In genomic region chr6:20202070-20202658, GRCh38 we compare ENCODE assay signal across 8 cellular contexts. TPM values are rescaled to one million over a fixed set of nuclear protein-coding genes. Genes with fewer than 3 reads are reported as not detected.
DNase-seq lines count a peak whose midpoint lies in the region; ATAC-seq and TF ChIP-seq lines count a peak whose summit lies in the region.

No MANE protein-coding gene starts in this region.

- POLR2A ChIA-PET in activated CD4-positive, alpha-beta T cell treated with anti-CD3 and anti-CD28 coated beads, Interleukin-2, amount 10 ng/mL, durations not matched to agents 7 days and 5 days (lab: Charles Lee), result no interaction called here
- POLR2A ChIA-PET in MCF 10A (lab: Yijun Ruan, JAX), result interaction anchor here (0.8 to 3.6 kb wide), 4 partner anchors 10 to 202 kb away, joined by 3 to 38 read pairs (median 4); partner anchors contain the start of gene MBOAT1
- POLR2A ChIA-PET in Caco-2 (lab: Charles Lee), result no interaction called here

- H3K36me3 Mint-ChIP-seq in activated CD4-positive, alpha-beta T cell treated with anti-CD3 and anti-CD28 coated beads, Interleukin-2, amount 10 ng/mL, durations not matched to agents 7 days and 5 days (ENCODE audit: low read depth), result peaks cover 29% of the 10 kb centered on the region
- H3K36me3 Mint-ChIP-seq in MCF 10A (ENCODE audit: insufficient read depth, unreplicated experiment) (peaks cover 7% of the 10 kb centered on the region), Caco-2 (ENCODE audit: insufficient read depth, unreplicated experiment) (no peaks in the 10 kb centered on the region)
- no peaks in the 10 kb centered on the region for H3K36me3 Mint-ChIP-seq in stimulated activated effector memory CD8-positive, alpha-beta T cell treated with anti-CD3 and anti-CD28 coated beads, Interleukin-12 subunit alpha, Interleukin-12 subunit beta, amount 100 ng/mL, for 72 hours

- H3K36me3 ChIP-seq in Caco-2 (ENCODE audit: control insufficient read depth, insufficient read depth, low read length), result no peaks in the 10 kb centered on the region

- H3K27me3 ChIP-seq in Caco-2 (replicated peaks; ENCODE audit: control insufficient read depth, insufficient read depth, low read length), result no peaks in the 10 kb centered on the region

- H3K9me3 ChIP-seq in Caco-2, result no peaks in the 10 kb centered on the region

- H3K9me3 Mint-ChIP-seq in activated CD4-positive, alpha-beta T cell treated with anti-CD3 and anti-CD28 coated beads, Interleukin-2, amount 10 ng/mL, durations not matched to agents 7 days and 5 days, result no peaks in the 10 kb centered on the region
- H3K9me3 Mint-ChIP-seq in MCF 10A (ENCODE audit: unreplicated experiment) (no peaks in the 10 kb centered on the region), Caco-2 (ENCODE audit: unreplicated experiment) (no peaks in the 10 kb centered on the region)
- no peaks in the 10 kb centered on the region for H3K9me3 Mint-ChIP-seq in stimulated activated effector memory CD8-positive, alpha-beta T cell treated with anti-CD3 and anti-CD28 coated beads, Interleukin-12 subunit alpha, Interleukin-12 subunit beta, amount 100 ng/mL, for 72 hours

- no peak for TF ChIP-seq CTCF in MCF 10A (IDR thresholded peaks at IDR 0.05; ENCODE audit: unreplicated experiment)
- no peak for TF ChIP-seq CTCF in Caco-2 (IDR thresholded peaks at IDR 0.05; ENCODE audit: insufficient read depth in 1 of 2, low read depth in 1 of 2, low read length in 1 of 2, severe bottlenecking in 1 of 2, unreplicated experiment in 1 of 2)

- CTCF ChIA-PET in activated CD4-positive, alpha-beta T cell treated with anti-CD3 and anti-CD28 coated beads, Interleukin-2, amount 10 ng/mL, durations not matched to agents 7 days and 5 days (lab: Charles Lee), result interaction anchor here (0.8 to 0.9 kb wide), 2 partner anchors 17 to 76 kb away, joined by 3 read pairs; no protein-coding TSS in a partner anchor
- CTCF ChIA-PET in MCF 10A (lab: Yijun Ruan, JAX) (interaction anchor here (0.6 to 0.8 kb wide), 2 partner anchors 11 to 70 kb away, joined by 3 to 4 read pairs; no protein-coding TSS in a partner anchor), Caco-2 (lab: Charles Lee) (interaction anchor here (1.0 kb wide), 1 partner anchor 11 kb away, joined by 5 read pairs; no protein-coding TSS in a partner anchor)

- intact Hi-C loops in MCF 10A (cut with micrococcal nuclease) (no loop called here), Caco-2 (cut with micrococcal nuclease; ENCODE audit: unreplicated experiment) (loop anchor here (1.0 kb wide), 1 partner anchor 10 kb away; the partner anchor contains the start of gene MBOAT1)

- H3K4me3 Mint-ChIP-seq in activated CD4-positive, alpha-beta T cell treated with anti-CD3 and anti-CD28 coated beads, Interleukin-2, amount 10 ng/mL, durations not matched to agents 7 days and 5 days, result no peak overlapping the region
- H3K4me3 Mint-ChIP-seq in MCF 10A (ENCODE audit: unreplicated experiment), result no peak overlapping the region
- H3K4me3 Mint-ChIP-seq in stimulated activated effector memory CD8-positive, alpha-beta T cell treated with anti-CD3 and anti-CD28 coated beads, Interleukin-12 subunit alpha, Interleukin-12 subunit beta, amount 100 ng/mL, for 72 hours, result no peak overlapping the region
- H3K4me3 Mint-ChIP-seq in Caco-2 (ENCODE audit: unreplicated experiment), result no peak overlapping the region

- peak; percentile 42 for DNase-seq in activated CD4-positive, alpha-beta T cell treated with anti-CD3 and anti-CD28 coated beads, Interleukin-2, amount 10 ng/mL, durations not matched to agents 7 days and 5 days
- DNase-seq in activated CD4-positive, alpha-beta T cell treated with anti-CD3 and anti-CD28 coated beads, Interleukin-2, amount 50 U/mL, for 1 hour, result no peak
- peak; percentile 76 for DNase-seq in MV-4-11 (lab: John Stamatoyannopoulos, UW)
- peak; percentile 69 for DNase-seq in MCF 10A (ENCODE audit: unreplicated experiment)
- no peak for DNase-seq in stimulated activated effector memory CD8-positive, alpha-beta T cell treated with anti-CD3 and anti-CD28 coated beads, Interleukin-12 subunit alpha, Interleukin-12 subunit beta, amount 100 ng/mL, for 72 hours (ENCODE audit: low spot score in 2 of 2)
- DNase-seq in ureter (ENCODE audit: low spot score), result no peak
- no peak for DNase-seq in Caco-2

- no peaks in the 10 kb centered on the region for H3K4me1 ChIP-seq in Caco-2

- no peak overlapping the region for H3K4me3 ChIP-seq in Caco-2 (ENCODE audit: low read depth, low read length)

- peak; percentile 90 for ATAC-seq in HG02623 (IDR thresholded peaks at IDR 0.05; ENCODE audit: unreplicated experiment)
- peak; percentile 96 for ATAC-seq in stimulated activated effector memory CD8-positive, alpha-beta T cell treated with anti-CD3 and anti-CD28 coated beads, Interleukin-12 subunit alpha, Interleukin-12 subunit beta, amount 100 ng/mL, for 72 hours

- H3K4me1 Mint-ChIP-seq in activated CD4-positive, alpha-beta T cell treated with anti-CD3 and anti-CD28 coated beads, Interleukin-2, amount 10 ng/mL, durations not matched to agents 7 days and 5 days, result peaks cover 70% of the 10 kb centered on the region
- H3K4me1 Mint-ChIP-seq in MCF 10A (ENCODE audit: insufficient read depth, unreplicated experiment) (peaks cover 25% of the 10 kb centered on the region), Caco-2 (ENCODE audit: low read depth, unreplicated experiment) (peaks cover 9% of the 10 kb centered on the region)
- H3K4me1 Mint-ChIP-seq in stimulated activated effector memory CD8-positive, alpha-beta T cell treated with anti-CD3 and anti-CD28 coated beads, Interleukin-12 subunit alpha, Interleukin-12 subunit beta, amount 100 ng/mL, for 72 hours, result peaks cover 67% of the 10 kb centered on the region

- H3K27me3 Mint-ChIP-seq in activated CD4-positive, alpha-beta T cell treated with anti-CD3 and anti-CD28 coated beads, Interleukin-2, amount 10 ng/mL, durations not matched to agents 7 days and 5 days, result no peaks in the 10 kb centered on the region
- H3K27me3 Mint-ChIP-seq in MCF 10A (ENCODE audit: insufficient read depth, unreplicated experiment) (no peaks in the 10 kb centered on the region), Caco-2 (ENCODE audit: insufficient read depth, unreplicated experiment) (no peaks in the 10 kb centered on the region)

- H3K27ac Mint-ChIP-seq in activated CD4-positive, alpha-beta T cell treated with anti-CD3 and anti-CD28 coated beads, Interleukin-2, amount 10 ng/mL, durations not matched to agents 7 days and 5 days, result no peak overlapping the region
- peak overlapping the region; percentile 89 for H3K27ac Mint-ChIP-seq in MCF 10A (ENCODE audit: low read depth, unreplicated experiment)
- H3K27ac Mint-ChIP-seq in stimulated activated effector memory CD8-positive, alpha-beta T cell treated with anti-CD3 and anti-CD28 coated beads, Interleukin-12 subunit alpha, Interleukin-12 subunit beta, amount 100 ng/mL, for 72 hours, result peak overlapping the region; percentile 67
- no peak overlapping the region for H3K27ac Mint-ChIP-seq in Caco-2 (ENCODE audit: unreplicated experiment)

- BruUV-seq in MCF 10A (replicated peaks; lab: Mats Ljungman, UMichigan), result TSS peak; percentile 88
- no TSS peak for BruUV-seq in Caco-2 (replicated peaks; lab: Mats Ljungman, UMichigan)

RNA-seq across cellular contexts. Expression of gene MBOAT1, which starts 10.1 kb away (rescaled TPM):
- total RNA-seq in activated CD4-positive, alpha-beta T cell treated with anti-CD3 and anti-CD28 coated beads, Interleukin-2, amount 10 ng/mL, durations not matched to agents 7 days and 5 days, result 10 to 100 TPM; 30.6 to 33.0 TPM
- total RNA-seq in MCF 10A (2022) (6.3 and 9.3 TPM in 2 replicates), ureter (25.0 TPM), Caco-2 (2022) (6.8 and 7.3 TPM in 2 replicates)

Comparison
In these comparisons a context has a peak if more than half of its experiments do, and no peak if none do; other contexts are left out.
1. DNase-seq: peak in activated CD4-positive, alpha-beta T cell treated with anti-CD3 and anti-CD28 coated beads, Interleukin-2, amount 10 ng/mL, durations not matched to agents 7 days and 5 days (single experiment), MV-4-11 (single experiment) and MCF 10A (single experiment); none in activated CD4-positive, alpha-beta T cell treated with anti-CD3 and anti-CD28 coated beads, Interleukin-2, amount 50 U/mL, for 1 hour (single experiment), stimulated activated effector memory CD8-positive, alpha-beta T cell treated with anti-CD3 and anti-CD28 coated beads, Interleukin-12 subunit alpha, Interleukin-12 subunit beta, amount 100 ng/mL, for 72 hours (0 of 2), ureter (single experiment) and Caco-2 (0 of 2).
2. H3K27ac Mint-ChIP-seq: peak in MCF 10A (single experiment) and stimulated activated effector memory CD8-positive, alpha-beta T cell treated with anti-CD3 and anti-CD28 coated beads, Interleukin-12 subunit alpha, Interleukin-12 subunit beta, amount 100 ng/mL, for 72 hours (single experiment); none in activated CD4-positive, alpha-beta T cell treated with anti-CD3 and anti-CD28 coated beads, Interleukin-2, amount 10 ng/mL, durations not matched to agents 7 days and 5 days (single experiment) and Caco-2 (single experiment).